Comparison of ENCODE assay signal across 9 cellular contexts in the genomic region with DNA sequence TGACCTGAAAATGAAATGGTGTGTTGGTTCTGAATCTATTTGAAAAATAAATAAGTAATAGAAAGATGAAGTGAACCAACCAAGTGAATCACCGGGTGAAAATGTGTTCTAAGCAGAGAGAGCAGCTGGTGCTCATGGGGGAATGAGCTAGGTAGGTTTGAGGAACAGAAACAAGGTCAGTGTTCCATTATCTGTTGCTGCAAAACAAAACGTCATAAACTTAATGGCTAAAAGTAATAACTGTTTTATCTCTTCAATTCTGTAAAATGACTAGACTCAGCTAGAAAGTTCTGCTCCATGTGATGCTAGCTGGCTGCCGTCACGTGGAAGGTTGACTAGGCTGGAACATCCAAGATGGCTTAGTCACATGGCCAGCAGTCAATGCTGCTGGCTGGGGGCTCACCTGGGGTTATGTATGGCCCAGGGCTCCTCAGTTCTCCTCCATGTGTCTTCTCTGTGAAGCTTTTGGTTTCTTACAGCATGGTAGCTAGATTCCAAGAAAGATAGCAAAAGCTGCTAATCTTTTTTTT. TPM values are rescaled to one million over a fixed set of nuclear protein-coding genes. Genes with fewer than 3 reads are reported as not detected.
A peak's percentile ranks its signal among the peaks of the same experiment; 100 is the strongest.
DNase-seq lines count a peak whose midpoint lies in the region; ATAC-seq and TF ChIP-seq lines count a peak whose summit lies in the region.
"Had no signal": no experiment of that assay in that cellular context is flagged by ENCODE, and none has a peak within 500 bp of the region (broad histone marks: within the 10 kb centered on the region; RNA-seq: fewer than 3 reads in every experiment).

No MANE protein-coding gene starts in this region.

- no TSS peak for BruUV-seq in OCI-LY7 (replicated peaks; lab: Mats Ljungman, UMichigan)
- BruUV-seq in MCF 10A (replicated peaks; lab: Mats Ljungman, UMichigan): no TSS peak

- peaks cover 38% of the 10 kb centered on the region for H3K4me1 Mint-ChIP-seq in CD8-positive, alpha-beta T cell (ENCODE audit: low read depth)
- peaks cover 7% of the 10 kb centered on the region for H3K4me1 Mint-ChIP-seq in MCF 10A (ENCODE audit: insufficient read depth, unreplicated experiment)

- H4K20me1 ChIP-seq in OCI-LY7 (ENCODE audit: insufficient read depth, low read length): no peaks in the 10 kb centered on the region

- H3K4me2 ChIP-seq in OCI-LY7 (ENCODE audit: low read length): peak overlapping the region; percentile 58

- no peaks in the 10 kb centered on the region for H3K27me3 ChIP-seq in CD8-positive, alpha-beta T cell (ENCODE audit: insufficient read depth, low read length)

- H3K4me3 Mint-ChIP-seq in CD8-positive, alpha-beta T cell: no peak overlapping the region
- no peak overlapping the region for H3K4me3 Mint-ChIP-seq in MCF 10A (ENCODE audit: unreplicated experiment)
- H3K4me3 Mint-ChIP-seq: activated CD8-positive, alpha-beta T cell treated with anti-CD3 and anti-CD28 coated beads for 36 hours had no signal

- peaks cover 34% of the 10 kb centered on the region for H3K4me1 ChIP-seq in CD8-positive, alpha-beta T cell (ENCODE audit: insufficient read depth, low read length)
- H3K4me1 ChIP-seq in OCI-LY7 (ENCODE audit: insufficient read depth, low read length, poor library complexity, severe bottlenecking): peaks cover 60% of the 10 kb centered on the region

- no peak overlapping the region for H3K4me3 ChIP-seq in CD8-positive, alpha-beta T cell (ENCODE audit: low read depth, low read length)
- peak overlapping the region; percentile 5 for H3K4me3 ChIP-seq in OCI-LY7 (ENCODE audit: low read depth, low read length, poor library complexity, severe bottlenecking)

- TF ChIP-seq CTCF in CD8-positive, alpha-beta T cell (IDR thresholded peaks at IDR 0.05): no peak
- TF ChIP-seq CTCF in OCI-LY7 (conservative IDR thresholded peaks at IDR 0.05; ENCODE audit: low read length) (no peak), MCF 10A (IDR thresholded peaks at IDR 0.05; ENCODE audit: unreplicated experiment) (no peak)

- peak; percentile 26 for ATAC-seq in CD8-positive, alpha-beta T cell
- peak; percentile 91 for ATAC-seq in HG02973 (IDR thresholded peaks at IDR 0.05; ENCODE audit: unreplicated experiment)
- ATAC-seq: activated CD8-positive, alpha-beta T cell treated with anti-CD3 and anti-CD28 coated beads for 36 hours had no signal

- no peak overlapping the region for H3K27ac Mint-ChIP-seq in CD8-positive, alpha-beta T cell
- no peak overlapping the region for H3K27ac Mint-ChIP-seq in MCF 10A (ENCODE audit: low read depth, unreplicated experiment)
- H3K27ac Mint-ChIP-seq: activated CD8-positive, alpha-beta T cell treated with anti-CD3 and anti-CD28 coated beads for 36 hours had no signal

- H3K79me2 ChIP-seq in OCI-LY7 (ENCODE audit: insufficient read depth, low read depth, low read length): no peaks in the 10 kb centered on the region

- no peaks in the 10 kb centered on the region for H3K27me3 Mint-ChIP-seq in CD8-positive, alpha-beta T cell (ENCODE audit: low read depth)
- peaks cover 30% of the 10 kb centered on the region for H3K27me3 Mint-ChIP-seq in MCF 10A (ENCODE audit: insufficient read depth, unreplicated experiment)
- H3K27me3 Mint-ChIP-seq: activated CD8-positive, alpha-beta T cell treated with anti-CD3 and anti-CD28 coated beads for 36 hours had no signal

- H3K36me3 ChIP-seq in CD8-positive, alpha-beta T cell (ENCODE audit: insufficient read depth, low read length): no peaks in the 10 kb centered on the region
- no peaks in the 10 kb centered on the region; the same call in 1 of the 2 replicates for H3K36me3 ChIP-seq in OCI-LY7 (ENCODE audit: insufficient read depth, low read length)

- POLR2A ChIA-PET in CD8-positive, alpha-beta T cell (lab: Charles Lee): interaction anchor here (1.9 kb wide), 1 partner anchor 12 kb away, joined by 6 read pairs; no protein-coding TSS in a partner anchor
- POLR2A ChIA-PET in OCI-LY7 (lab: Charles Lee): interaction anchor here (0.5 to 3.4 kb wide), 24 partner anchors 8 to 649 kb away, joined by 3 to 30 read pairs (median 4); a partner anchor contains a TSS
- POLR2A ChIA-PET in MCF 10A (lab: Yijun Ruan, JAX): no interaction called here

- no peaks in the 10 kb centered on the region for H3K36me3 Mint-ChIP-seq in CD8-positive, alpha-beta T cell
- H3K36me3 Mint-ChIP-seq in MCF 10A (ENCODE audit: insufficient read depth, unreplicated experiment): no peaks in the 10 kb centered on the region

- no peaks in the 10 kb centered on the region for H3K9me2 ChIP-seq in OCI-LY7 (ENCODE audit: insufficient read depth, low read length)

- no peaks in the 10 kb centered on the region for H3K9me3 ChIP-seq in CD8-positive, alpha-beta T cell (ENCODE audit: low read length)
- H3K9me3 ChIP-seq in OCI-LY7 (ENCODE audit: low read length): peaks cover 22% of the 10 kb centered on the region; the same call in 1 of the 2 replicates

- H3K27ac ChIP-seq in CD8-positive, alpha-beta T cell (ENCODE audit: low read depth, low read length): no peak overlapping the region
- H3K27ac ChIP-seq in OCI-LY7 (ENCODE audit: low read depth, low read length, poor library complexity, severe bottlenecking): peak overlapping the region; percentile 91

- H3K9me3 Mint-ChIP-seq in CD8-positive, alpha-beta T cell: peaks cover 4% of the 10 kb centered on the region
- H3K9me3 Mint-ChIP-seq in MCF 10A (ENCODE audit: unreplicated experiment): no peaks in the 10 kb centered on the region

- TF ChIP-seq POLR2A in GM19193 (IDR thresholded peaks at IDR 0.05; ENCODE audit: extremely low read depth, insufficient read depth, insufficient read length): peak; percentile 45

- intact Hi-C loops in CD8-positive, alpha-beta T cell (cut with DNase I, micrococcal nuclease): no loop called here
- intact Hi-C loops in OCI-LY7 (cut with micrococcal nuclease; ENCODE audit: unreplicated experiment): loop anchor here (1.0 kb wide), 3 partner anchors 13 to 40 kb away; a partner anchor contains a TSS
- intact Hi-C loops in MCF 10A (cut with micrococcal nuclease): no loop called here

- peak overlapping the region; percentile 86 for H2AFZ ChIP-seq in OCI-LY7 (ENCODE audit: low read length)

- no peak for DNase-seq in CD8-positive, alpha-beta T cell
- peak; percentile 87 for DNase-seq in OCI-LY7 (ENCODE audit: low spot score)
- DNase-seq in superior temporal gyrus (ENCODE audit: extremely low spot score): no peak
- DNase-seq in NCI-H2081 treated with DMSO at 0.1 percent for 48 hours (lab: John Stamatoyannopoulos, UW): no peak
- no peak for DNase-seq in MCF 10A (ENCODE audit: unreplicated experiment)
- DNase-seq in retina: no peak
- DNase-seq: activated CD8-positive, alpha-beta T cell treated with anti-CD3 and anti-CD28 coated beads for 36 hours had no signal

- CTCF ChIA-PET in CD8-positive, alpha-beta T cell (lab: Charles Lee): interaction anchor here (1.0 to 1.5 kb wide), 3 partner anchors 10 to 78 kb away, joined by 3 to 6 read pairs (median 3); a partner anchor contains a TSS
- CTCF ChIA-PET in OCI-LY7 (lab: Charles Lee; ENCODE audit: unreplicated experiment) (interaction anchor here (0.8 to 1.1 kb wide), 2 partner anchors 17 to 79 kb away, joined by 3 to 4 read pairs; no protein-coding TSS in a partner anchor), MCF 10A (lab: Yijun Ruan, JAX) (interaction anchor here (1.0 to 2.1 kb wide), 3 partner anchors 13 to 78 kb away, joined by 3 to 10 read pairs (median 6); a partner anchor contains a TSS)

RNA-seq across cellular contexts. Expression of a gene that starts 13.3 kb away (rescaled TPM):
- total RNA-seq in CD8-positive, alpha-beta T cell: 1 to 10 TPM; 4.4 to 5.9 TPM
- 15.1 and 15.7 TPM in 2 replicates for total RNA-seq in OCI-LY7 (2014; rRNA removed; shearing (Covaris generic))
- 24.8 and 31.3 TPM in 2 replicates for total RNA-seq in OCI-LY7 (2022)
- total RNA-seq in MCF 10A (2022): 8.4 and 8.8 TPM in 2 replicates
